ENCODE assay signal across 14 cellular contexts in genomic region chr14:65251213-65251612, GRCh38.
DNase-seq lines count a peak whose midpoint lies in the region; ATAC-seq, FAIRE-seq and TF ChIP-seq lines count a peak whose summit lies in the region.
"Had no signal": no experiment of that assay in that cellular context is flagged by ENCODE, and none has a peak within 500 bp of the region (broad histone marks: within the 10 kb centered on the region; RNA-seq: fewer than 3 reads in every experiment).

No MANE protein-coding gene starts in this region.

- FAIRE-seq in RCC 7860 (lab: Jason Lieb, UNC) = no peak

- H3K9me3 ChIP-seq in psoas muscle = no peaks in the 10 kb centered on the region
- H3K9me3 ChIP-seq: neutrophil had no signal

- no peaks in the 10 kb centered on the region for H3K36me3 ChIP-seq in psoas muscle (ENCODE audit: insufficient read depth in 1 of 2, low read depth in 1 of 2)
- H3K36me3 ChIP-seq: neutrophil had no signal

- H3K27ac ChIP-seq in psoas muscle = no peak overlapping the region
- H3K27ac ChIP-seq: neutrophil had no signal

- no peaks in the 10 kb centered on the region for H3K9me3 Mint-ChIP-seq in activated naive CD8-positive, alpha-beta T cell treated with anti-CD3 and anti-CD28 coated beads, Interleukin-2, amount 50 U/mL, for 24 hours
- H3K9me3 Mint-ChIP-seq: activated T-helper 17 cell treated with anti-CD3 and anti-CD28 coated beads, Interleukin-2, amount 50 U/mL, for 72 hours had no signal

- intact Hi-C loops in psoas muscle (cut with DNase I) = no loop called here

- 79 to 86% (median 85%) methylated on average over 1 of the region's 1 CpG for WGBS in psoas muscle, 3 donors

- TF ChIP-seq CTCF in fibroblast of mammary gland (conservative IDR thresholded peaks at IDR 0.05; ENCODE audit: control insufficient read depth, insufficient read depth, low read depth, low read length) = no peak
- no peak for TF ChIP-seq CTCF in psoas muscle (IDR thresholded peaks at IDR 0.05)

- no peak overlapping the region for H3K4me3 ChIP-seq in fibroblast of mammary gland (ENCODE audit: control insufficient read depth, low read depth, low read length)
- H3K4me3 ChIP-seq in psoas muscle = no peak overlapping the region

- peak in 3 of 4 donors; percentile 73 to 77 (median 77) for ATAC-seq in psoas muscle
- no peak for ATAC-seq in activated naive CD8-positive, alpha-beta T cell treated with anti-CD3 and anti-CD28 coated beads, Interleukin-2, amount 50 U/mL, for 24 hours
- ATAC-seq: activated T-helper 17 cell treated with anti-CD3 and anti-CD28 coated beads, Interleukin-2, amount 50 U/mL, for 72 hours had no signal

- peaks cover 23% of the 10 kb centered on the region for H3K4me1 Mint-ChIP-seq in activated naive CD8-positive, alpha-beta T cell treated with anti-CD3 and anti-CD28 coated beads, Interleukin-2, amount 50 U/mL, for 24 hours

- no peak overlapping the region for H3K4me3 Mint-ChIP-seq in activated naive CD8-positive, alpha-beta T cell treated with anti-CD3 and anti-CD28 coated beads, Interleukin-2, amount 50 U/mL, for 24 hours
- H3K4me3 Mint-ChIP-seq: activated T-helper 17 cell treated with anti-CD3 and anti-CD28 coated beads, Interleukin-2, amount 50 U/mL, for 72 hours had no signal

- H3K27me3 ChIP-seq in psoas muscle (ENCODE audit: insufficient read depth in 3 of 3, low read length in 2 of 3) = no peaks in the 10 kb centered on the region
- H3K27me3 ChIP-seq: neutrophil had no signal

- H3K27me3 Mint-ChIP-seq in activated naive CD8-positive, alpha-beta T cell treated with anti-CD3 and anti-CD28 coated beads, Interleukin-2, amount 50 U/mL, for 24 hours = peaks cover 2% of the 10 kb centered on the region
- H3K27me3 Mint-ChIP-seq: activated T-helper 17 cell treated with anti-CD3 and anti-CD28 coated beads, Interleukin-2, amount 50 U/mL, for 72 hours had no signal

- no peak overlapping the region for H3K27ac Mint-ChIP-seq in activated naive CD8-positive, alpha-beta T cell treated with anti-CD3 and anti-CD28 coated beads, Interleukin-2, amount 50 U/mL, for 24 hours
- H3K27ac Mint-ChIP-seq: activated T-helper 17 cell treated with anti-CD3 and anti-CD28 coated beads, Interleukin-2, amount 50 U/mL, for 72 hours had no signal

- no peaks in the 10 kb centered on the region for H3K4me1 ChIP-seq in psoas muscle

- no peaks in the 10 kb centered on the region for H3K36me3 Mint-ChIP-seq in activated naive CD8-positive, alpha-beta T cell treated with anti-CD3 and anti-CD28 coated beads, Interleukin-2, amount 50 U/mL, for 24 hours (ENCODE audit: low read depth)

- DNase-seq in Daoy (ENCODE audit: low read depth) (peak; percentile 55), RCC 7860 (ENCODE audit: low spot score) (peak; percentile 6), fibroblast of mammary gland (ENCODE audit: low read depth) (peak; percentile 100), psoas muscle (no peak), NAMALWA (ENCODE audit: low spot score) (no peak), midbrain (lab: John Stamatoyannopoulos, UW) (no peak)
- DNase-seq in activated CD4-positive, CD25-positive, alpha-beta regulatory T cell (lab: John Stamatoyannopoulos, UW) = no peak
- no peak for DNase-seq in activated naive CD8-positive, alpha-beta T cell treated with anti-CD3 and anti-CD28 coated beads, Interleukin-2, amount 50 U/mL, for 24 hours
- DNase-seq: activated CD4-positive, alpha-beta T cell treated with anti-CD3 and anti-CD28 coated beads for 4 hours; foreskin melanocyte; kidney glomerular epithelial cell; NCI-H146 had no signal

Comparison
In these comparisons a context has a peak if more than half of its experiments do, and no peak if none do; other contexts are left out.
1. DNase-seq: peak in Daoy (single experiment), RCC 7860 (single experiment) and fibroblast of mammary gland (single experiment); none in psoas muscle (0 of 2), NAMALWA (single experiment), activated CD4-positive, CD25-positive, alpha-beta regulatory T cell (0 of 4), midbrain (single experiment) and activated naive CD8-positive, alpha-beta T cell treated with anti-CD3 and anti-CD28 coated beads, Interleukin-2, amount 50 U/mL, for 24 hours (single experiment).